In the genomic region with DNA sequence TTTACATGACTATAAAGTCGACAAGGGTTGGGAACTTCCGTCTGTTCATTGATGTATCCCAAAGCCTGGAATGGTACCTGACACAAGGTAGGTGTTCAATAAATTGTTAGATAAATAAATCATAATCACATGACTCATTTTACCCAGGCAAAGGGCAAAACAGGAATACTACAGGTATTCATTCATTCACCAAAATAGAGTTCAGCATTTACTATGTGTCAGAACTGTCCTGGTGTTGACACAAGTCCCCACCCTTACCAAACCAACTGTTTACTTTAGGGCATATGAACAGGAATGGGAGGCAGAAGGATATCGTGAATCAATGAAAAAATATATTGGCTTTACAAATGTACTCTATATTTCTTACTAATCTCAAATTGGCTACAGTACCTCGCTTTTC, we compare ENCODE assay signal across 8 cellular contexts. TPM values are rescaled to one million over a fixed set of nuclear protein-coding genes. Genes with fewer than 3 reads are reported as not detected.
A peak's percentile ranks its signal among the peaks of the same experiment; 100 is the strongest.
DNase-seq lines count a peak whose midpoint lies in the region; ATAC-seq and TF ChIP-seq lines count a peak whose summit lies in the region.

No MANE protein-coding gene starts in this region.

- no peaks in the 10 kb centered on the region for H3K27me3 ChIP-seq in iPS DF 6.9 (ENCODE audit: control insufficient read depth, insufficient read depth, low read length)

- POLR2A ChIA-PET in activated B cell treated with CpG ODN at 0.5 μM for 24 hours (lab: Charles Lee): interaction anchor here (2.1 kb wide), 1 partner anchor 57 kb away, joined by 13 read pairs; a partner anchor contains a TSS

- no peaks in the 10 kb centered on the region for H3K9me3 Mint-ChIP-seq in activated B cell treated with CpG ODN at 0.5 μM for 24 hours
- H3K9me3 Mint-ChIP-seq in stimulated activated effector memory CD8-positive, alpha-beta T cell treated with anti-CD3 and anti-CD28 coated beads, Interleukin-12 subunit alpha, Interleukin-12 subunit beta, amount 100 ng/mL, for 72 hours: no peaks in the 10 kb centered on the region

- H3K36me3 ChIP-seq in iPS DF 6.9 (ENCODE audit: control insufficient read depth, insufficient read depth, low read length): no peaks in the 10 kb centered on the region

- WGBS in iPS DF 6.9 (ENCODE audit: insufficient coverage, insufficient read length): no CpG with 5 or more reads among the region's 4 CpGs

- CTCF ChIA-PET in activated B cell treated with CpG ODN at 0.5 μM for 24 hours (lab: Charles Lee): no interaction called here

- peaks cover 2% of the 10 kb centered on the region for H3K27me3 Mint-ChIP-seq in activated B cell treated with CpG ODN at 0.5 μM for 24 hours

- no peak for TF ChIP-seq CTCF in activated B cell treated with CpG ODN at 0.5 μM for 24 hours (IDR thresholded peaks at IDR 0.05)

- H3K27ac ChIP-seq in iPS DF 6.9 (ENCODE audit: low read length): no peak overlapping the region

- peak overlapping the region; percentile 78; the same call in 1 of the 2 replicates for H3K4me3 ChIP-seq in iPS DF 6.9 (ENCODE audit: low read length)

- peaks cover 22% of the 10 kb centered on the region for H3K4me1 Mint-ChIP-seq in activated B cell treated with CpG ODN at 0.5 μM for 24 hours
- peaks cover 29% of the 10 kb centered on the region for H3K4me1 Mint-ChIP-seq in stimulated activated effector memory CD8-positive, alpha-beta T cell treated with anti-CD3 and anti-CD28 coated beads, Interleukin-12 subunit alpha, Interleukin-12 subunit beta, amount 100 ng/mL, for 72 hours

- no peaks in the 10 kb centered on the region for H3K9me3 ChIP-seq in iPS DF 6.9 (ENCODE audit: control insufficient read depth, insufficient read depth, low read length)

- peak overlapping the region; percentile 91 for H3K27ac Mint-ChIP-seq in activated B cell treated with CpG ODN at 0.5 μM for 24 hours
- H3K27ac Mint-ChIP-seq in stimulated activated effector memory CD8-positive, alpha-beta T cell treated with anti-CD3 and anti-CD28 coated beads, Interleukin-12 subunit alpha, Interleukin-12 subunit beta, amount 100 ng/mL, for 72 hours: peak overlapping the region; percentile 96

- peaks cover 20% of the 10 kb centered on the region for H3K36me3 Mint-ChIP-seq in activated B cell treated with CpG ODN at 0.5 μM for 24 hours (ENCODE audit: low read depth)
- peaks cover 7% of the 10 kb centered on the region for H3K36me3 Mint-ChIP-seq in stimulated activated effector memory CD8-positive, alpha-beta T cell treated with anti-CD3 and anti-CD28 coated beads, Interleukin-12 subunit alpha, Interleukin-12 subunit beta, amount 100 ng/mL, for 72 hours

- H3K4me1 ChIP-seq in iPS DF 6.9 (ENCODE audit: control insufficient read depth, insufficient read depth, low read length): 0 out of 2 replicates have a peak, but pooled peaks cover 2% of the 10 kb centered on the region

- peak; percentile 64 for DNase-seq in NCI-H1092 treated with DMSO at 0.1 percent for 48 hours (lab: John Stamatoyannopoulos, UW)
- DNase-seq in NCI-H1092 (lab: John Stamatoyannopoulos, UW): no peak
- DNase-seq in activated B cell treated with CpG ODN at 0.5 μM for 24 hours: no peak
- DNase-seq in iPS DF 6.9 (ENCODE audit: low read depth, low spot score): no peak
- no peak for DNase-seq in stimulated activated effector memory CD8-positive, alpha-beta T cell treated with anti-CD3 and anti-CD28 coated beads, Interleukin-12 subunit alpha, Interleukin-12 subunit beta, amount 100 ng/mL, for 72 hours (ENCODE audit: low spot score in 2 of 2)
- DNase-seq in NCI-H2227 treated with DMSO at 0.1 percent for 48 hours (lab: John Stamatoyannopoulos, UW): no peak
- DNase-seq in cerebellar nuclear complex (lab: John Stamatoyannopoulos, UW): no peak

- intact Hi-C loops in activated B cell treated with CpG ODN at 0.5 μM for 24 hours (cut with micrococcal nuclease): loop anchor here (5.0 kb wide), 1 partner anchor 1388 kb away; a partner anchor contains a TSS

- ATAC-seq in activated B cell treated with CpG ODN at 0.5 μM for 24 hours (ENCODE audit: low read depth) (no peak), HG02759 (IDR thresholded peaks at IDR 0.05; ENCODE audit: unreplicated experiment) (no peak)
- no peak for ATAC-seq in stimulated activated effector memory CD8-positive, alpha-beta T cell treated with anti-CD3 and anti-CD28 coated beads, Interleukin-12 subunit alpha, Interleukin-12 subunit beta, amount 100 ng/mL, for 72 hours

- H3K4me3 Mint-ChIP-seq in activated B cell treated with CpG ODN at 0.5 μM for 24 hours: peak overlapping the region; percentile 99
- peak overlapping the region; percentile 92 for H3K4me3 Mint-ChIP-seq in stimulated activated effector memory CD8-positive, alpha-beta T cell treated with anti-CD3 and anti-CD28 coated beads, Interleukin-12 subunit alpha, Interleukin-12 subunit beta, amount 100 ng/mL, for 72 hours

RNA-seq across cellular contexts. Expression of a gene that starts 0.7 kb away (rescaled TPM):
- 13.3 and 16.1 TPM in 2 replicates for total RNA-seq in activated B cell treated with CpG ODN at 0.5 μM for 24 hours

RNA-seq across cellular contexts. Expression of a gene that starts 57.8 kb away (rescaled TPM):
- total RNA-seq in activated B cell treated with CpG ODN at 0.5 μM for 24 hours: 32.6 and 37.3 TPM in 2 replicates
